In the genomic region with DNA sequence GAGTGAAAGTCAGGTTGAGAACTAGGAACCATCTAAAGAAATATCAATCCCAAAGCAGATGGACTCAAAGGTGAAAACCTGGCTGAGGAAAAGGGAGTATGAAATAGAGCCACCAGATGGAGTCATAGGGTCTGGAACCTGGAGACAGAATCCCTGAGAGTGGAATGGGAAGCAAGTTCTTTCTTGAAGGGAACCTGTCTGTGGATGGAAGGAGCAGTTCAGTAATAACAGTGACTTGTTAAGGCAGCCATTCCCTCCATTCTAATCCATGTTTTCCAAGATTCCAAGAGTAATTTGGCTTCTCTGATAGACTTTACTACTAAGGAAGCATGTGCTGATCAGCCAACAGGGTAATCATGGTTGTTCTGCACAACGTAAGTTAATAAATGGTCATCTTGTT, we compare ENCODE assay signal across 1 cellular context.
TF ChIP-seq lines count a peak whose summit lies in the region.

No MANE protein-coding gene starts in this region.

TF ChIP-seq in K562, 482 proteins besides CTCF, POLR2A, EP300 and RAD21 (continues in another document):
- TF ChIP-seq CXXC5 (CRISPR knock-in tag; IDR thresholded peaks at IDR 0.05) (0 out of 2 replicates have a peak, but pooled peaks have one; percentile 23), SMAD1 (IDR thresholded peaks at IDR 0.05; ENCODE audit: low read depth, low read length, partially characterized antibody) (no peak), POLR3A (IDR thresholded peaks at IDR 0.05; ENCODE audit: borderline replicate concordance, extremely low read depth, insufficient read depth, insufficient read length) (no peak), ATF2 (CRISPR knock-in tag; IDR thresholded peaks at IDR 0.05) (no peak), BMI1 (IDR thresholded peaks at IDR 0.05; ENCODE audit: low read length) (no peak), TEAD4 (IDR thresholded peaks at IDR 0.05; ENCODE audit: low read length) (0 out of 2 replicates have a peak, but pooled peaks have one; percentile 16), TEAD4 (CRISPR knock-in tag; IDR thresholded peaks at IDR 0.05; ENCODE audit: borderline replicate concordance) (no peak), KLF10 (CRISPR knock-in tag; IDR thresholded peaks at IDR 0.05) (no peak), ARNT (IDR thresholded peaks at IDR 0.05) (0 out of 4 replicates have a peak, but pooled peaks of 1 of the 2 experiments have one; percentile 16), EZH2 (IDR thresholded peaks at IDR 0.05; ENCODE audit: borderline replicate concordance, low read depth, low read length) (no peak), BRD9 (IDR thresholded peaks at IDR 0.05; ENCODE audit: low read depth, partially characterized antibody) (peak; percentile 33), DEAF1 (CRISPR knock-in tag; IDR thresholded peaks at IDR 0.05) (peak; percentile 4; the same call in 1 of the 2 replicates), HEY1 (CRISPR knock-in tag; IDR thresholded peaks at IDR 0.05; ENCODE audit: borderline replicate concordance) (no peak), RCOR1 (IDR thresholded peaks at IDR 0.05; ENCODE audit: borderline replicate concordance in 1 of 2, low read depth in 2 of 2, low read length in 2 of 2) (no peak), ZNF263 (CRISPR knock-in tag; IDR thresholded peaks at IDR 0.05; ENCODE audit: borderline replicate concordance) (no peak), PRPF4 (IDR thresholded peaks at IDR 0.05; ENCODE audit: insufficient read depth, low read depth, low read length, poor library complexity, severe bottlenecking) (no peak), MLX (CRISPR knock-in tag; conservative IDR thresholded peaks at IDR 0.05) (no peak), OTX1 (CRISPR knock-in tag; IDR thresholded peaks at IDR 0.05) (no peak), NR4A1 (CRISPR knock-in tag; IDR thresholded peaks at IDR 0.05) (no peak), NR4A1 (tag; IDR thresholded peaks at IDR 0.05) (no peak), CCNT2 (IDR thresholded peaks at IDR 0.05; ENCODE audit: borderline replicate concordance, extremely low read depth, insufficient read length, low read depth, low read length) (no peak), ZNF384 (IDR thresholded peaks at IDR 0.05; ENCODE audit: low read depth, low read length) (no peak), SMC3 (conservative IDR thresholded peaks at IDR 0.05; ENCODE audit: insufficient read depth, low read depth, low read length) (0 out of 2 replicates have a peak, but pooled peaks have one; percentile 13), GABPB1 (CRISPR knock-in tag; IDR thresholded peaks at IDR 0.05) (no peak), RFX5 (IDR thresholded peaks at IDR 0.05; ENCODE audit: low read depth, low read length) (no peak), MTA3 (IDR thresholded peaks at IDR 0.05; ENCODE audit: borderline replicate concordance) (no peak), BRD4 (IDR thresholded peaks at IDR 0.05) (no peak), POLR3G (IDR thresholded peaks at IDR 0.05; ENCODE audit: extremely low read depth, insufficient read length, insufficient replicate concordance) (no peak), CC2D1A (IDR thresholded peaks at IDR 0.05) (peak; percentile 16; the same call in 1 of the 2 replicates), GABPA (tag; conservative IDR thresholded peaks at IDR 0.05; ENCODE audit: low read depth) (no peak), NFIX (CRISPR knock-in tag; IDR thresholded peaks at IDR 0.05; ENCODE audit: low read depth) (no peak), NUFIP1 (IDR thresholded peaks at IDR 0.05; ENCODE audit: partially characterized antibody) (no peak), CHD4 (IDR thresholded peaks at IDR 0.05; ENCODE audit: insufficient read depth, insufficient replicate concordance, low read depth, low read length, poor library complexity, severe bottlenecking) (no peak), ESRRB (CRISPR knock-in tag; IDR thresholded peaks at IDR 0.05; ENCODE audit: borderline replicate concordance) (no peak), KLF13 (tag; IDR thresholded peaks at IDR 0.05; ENCODE audit: borderline replicate concordance, low read depth) (no peak), RBM22 (IDR thresholded peaks at IDR 0.05; ENCODE audit: low read depth, low read length, poor library complexity, severe bottlenecking) (no peak), CBFA2T3 (IDR thresholded peaks at IDR 0.05) (0 out of 2 replicates have a peak, but pooled peaks have one; percentile 11), ZBTB17 (CRISPR knock-in tag; IDR thresholded peaks at IDR 0.05) (no peak), NFE2L1 (tag; IDR thresholded peaks at IDR 0.05; ENCODE audit: borderline replicate concordance, low read depth) (no peak), DACH1 (IDR thresholded peaks at IDR 0.05; ENCODE audit: partially characterized antibody) (no peak), MITF (IDR thresholded peaks at IDR 0.05) (no peak), ZBTB26 (CRISPR knock-in tag; IDR thresholded peaks at IDR 0.05) (no peak), MTA1 (IDR thresholded peaks at IDR 0.05; ENCODE audit: borderline replicate concordance) (no peak), SAFB (IDR thresholded peaks at IDR 0.05; ENCODE audit: borderline replicate concordance, low read depth, low read length) (no peak), DMBX1 (CRISPR knock-in tag; IDR thresholded peaks at IDR 0.05; ENCODE audit: borderline replicate concordance) (no peak; the same call in 1 of the 2 replicates), SIRT6 (IDR thresholded peaks at IDR 0.05; ENCODE audit: low read depth, low read length) (no peak)
- TF ChIP-seq, protein P1, sequence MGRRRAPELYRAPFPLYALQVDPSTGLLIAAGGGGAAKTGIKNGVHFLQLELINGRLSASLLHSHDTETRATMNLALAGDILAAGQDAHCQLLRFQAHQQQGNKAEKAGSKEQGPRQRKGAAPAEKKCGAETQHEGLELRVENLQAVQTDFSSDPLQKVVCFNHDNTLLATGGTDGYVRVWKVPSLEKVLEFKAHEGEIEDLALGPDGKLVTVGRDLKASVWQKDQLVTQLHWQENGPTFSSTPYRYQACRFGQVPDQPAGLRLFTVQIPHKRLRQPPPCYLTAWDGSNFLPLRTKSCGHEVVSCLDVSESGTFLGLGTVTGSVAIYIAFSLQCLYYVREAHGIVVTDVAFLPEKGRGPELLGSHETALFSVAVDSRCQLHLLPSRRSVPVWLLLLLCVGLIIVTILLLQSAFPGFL (CRISPR knock-in tag; IDR thresholded peaks at IDR 0.05) = no peak
- TF ChIP-seq, protein P2, sequence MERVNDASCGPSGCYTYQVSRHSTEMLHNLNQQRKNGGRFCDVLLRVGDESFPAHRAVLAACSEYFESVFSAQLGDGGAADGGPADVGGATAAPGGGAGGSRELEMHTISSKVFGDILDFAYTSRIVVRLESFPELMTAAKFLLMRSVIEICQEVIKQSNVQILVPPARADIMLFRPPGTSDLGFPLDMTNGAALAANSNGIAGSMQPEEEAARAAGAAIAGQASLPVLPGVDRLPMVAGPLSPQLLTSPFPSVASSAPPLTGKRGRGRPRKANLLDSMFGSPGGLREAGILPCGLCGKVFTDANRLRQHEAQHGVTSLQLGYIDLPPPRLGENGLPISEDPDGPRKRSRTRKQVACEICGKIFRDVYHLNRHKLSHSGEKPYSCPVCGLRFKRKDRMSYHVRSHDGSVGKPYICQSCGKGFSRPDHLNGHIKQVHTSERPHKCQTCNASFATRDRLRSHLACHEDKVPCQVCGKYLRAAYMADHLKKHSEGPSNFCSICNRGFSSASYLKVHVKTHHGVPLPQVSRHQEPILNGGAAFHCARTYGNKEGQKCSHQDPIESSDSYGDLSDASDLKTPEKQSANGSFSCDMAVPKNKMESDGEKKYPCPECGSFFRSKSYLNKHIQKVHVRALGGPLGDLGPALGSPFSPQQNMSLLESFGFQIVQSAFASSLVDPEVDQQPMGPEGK (CRISPR knock-in tag; IDR thresholded peaks at IDR 0.05; ENCODE audit: borderline replicate concordance) = no peak
- TF ChIP-seq, protein P3, sequence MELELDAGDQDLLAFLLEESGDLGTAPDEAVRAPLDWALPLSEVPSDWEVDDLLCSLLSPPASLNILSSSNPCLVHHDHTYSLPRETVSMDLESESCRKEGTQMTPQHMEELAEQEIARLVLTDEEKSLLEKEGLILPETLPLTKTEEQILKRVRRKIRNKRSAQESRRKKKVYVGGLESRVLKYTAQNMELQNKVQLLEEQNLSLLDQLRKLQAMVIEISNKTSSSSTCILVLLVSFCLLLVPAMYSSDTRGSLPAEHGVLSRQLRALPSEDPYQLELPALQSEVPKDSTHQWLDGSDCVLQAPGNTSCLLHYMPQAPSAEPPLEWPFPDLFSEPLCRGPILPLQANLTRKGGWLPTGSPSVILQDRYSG (tag; conservative IDR thresholded peaks at IDR 0.05; ENCODE audit: low read depth) = no peak
- TF ChIP-seq, protein P4, sequence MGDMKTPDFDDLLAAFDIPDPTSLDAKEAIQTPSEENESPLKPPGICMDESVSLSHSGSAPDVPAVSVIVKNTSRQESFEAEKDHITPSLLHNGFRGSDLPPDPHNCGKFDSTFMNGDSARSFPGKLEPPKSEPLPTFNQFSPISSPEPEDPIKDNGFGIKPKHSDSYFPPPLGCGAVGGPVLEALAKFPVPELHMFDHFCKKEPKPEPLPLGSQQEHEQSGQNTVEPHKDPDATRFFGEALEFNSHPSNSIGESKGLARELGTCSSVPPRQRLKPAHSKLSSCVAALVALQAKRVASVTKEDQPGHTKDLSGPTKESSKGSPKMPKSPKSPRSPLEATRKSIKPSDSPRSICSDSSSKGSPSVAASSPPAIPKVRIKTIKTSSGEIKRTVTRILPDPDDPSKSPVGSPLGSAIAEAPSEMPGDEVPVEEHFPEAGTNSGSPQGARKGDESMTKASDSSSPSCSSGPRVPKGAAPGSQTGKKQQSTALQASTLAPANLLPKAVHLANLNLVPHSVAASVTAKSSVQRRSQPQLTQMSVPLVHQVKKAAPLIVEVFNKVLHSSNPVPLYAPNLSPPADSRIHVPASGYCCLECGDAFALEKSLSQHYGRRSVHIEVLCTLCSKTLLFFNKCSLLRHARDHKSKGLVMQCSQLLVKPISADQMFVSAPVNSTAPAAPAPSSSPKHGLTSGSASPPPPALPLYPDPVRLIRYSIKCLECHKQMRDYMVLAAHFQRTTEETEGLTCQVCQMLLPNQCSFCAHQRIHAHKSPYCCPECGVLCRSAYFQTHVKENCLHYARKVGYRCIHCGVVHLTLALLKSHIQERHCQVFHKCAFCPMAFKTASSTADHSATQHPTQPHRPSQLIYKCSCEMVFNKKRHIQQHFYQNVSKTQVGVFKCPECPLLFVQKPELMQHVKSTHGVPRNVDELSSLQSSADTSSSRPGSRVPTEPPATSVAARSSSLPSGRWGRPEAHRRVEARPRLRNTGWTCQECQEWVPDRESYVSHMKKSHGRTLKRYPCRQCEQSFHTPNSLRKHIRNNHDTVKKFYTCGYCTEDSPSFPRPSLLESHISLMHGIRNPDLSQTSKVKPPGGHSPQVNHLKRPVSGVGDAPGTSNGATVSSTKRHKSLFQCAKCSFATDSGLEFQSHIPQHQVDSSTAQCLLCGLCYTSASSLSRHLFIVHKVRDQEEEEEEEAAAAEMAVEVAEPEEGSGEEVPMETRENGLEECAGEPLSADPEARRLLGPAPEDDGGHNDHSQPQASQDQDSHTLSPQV (IDR thresholded peaks at IDR 0.05) = peak; percentile 58
- TF ChIP-seq, protein P5, sequence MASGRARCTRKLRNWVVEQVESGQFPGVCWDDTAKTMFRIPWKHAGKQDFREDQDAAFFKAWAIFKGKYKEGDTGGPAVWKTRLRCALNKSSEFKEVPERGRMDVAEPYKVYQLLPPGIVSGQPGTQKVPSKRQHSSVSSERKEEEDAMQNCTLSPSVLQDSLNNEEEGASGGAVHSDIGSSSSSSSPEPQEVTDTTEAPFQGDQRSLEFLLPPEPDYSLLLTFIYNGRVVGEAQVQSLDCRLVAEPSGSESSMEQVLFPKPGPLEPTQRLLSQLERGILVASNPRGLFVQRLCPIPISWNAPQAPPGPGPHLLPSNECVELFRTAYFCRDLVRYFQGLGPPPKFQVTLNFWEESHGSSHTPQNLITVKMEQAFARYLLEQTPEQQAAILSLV (tag; IDR thresholded peaks at IDR 0.05) = no peak
